In the genomic region with DNA sequence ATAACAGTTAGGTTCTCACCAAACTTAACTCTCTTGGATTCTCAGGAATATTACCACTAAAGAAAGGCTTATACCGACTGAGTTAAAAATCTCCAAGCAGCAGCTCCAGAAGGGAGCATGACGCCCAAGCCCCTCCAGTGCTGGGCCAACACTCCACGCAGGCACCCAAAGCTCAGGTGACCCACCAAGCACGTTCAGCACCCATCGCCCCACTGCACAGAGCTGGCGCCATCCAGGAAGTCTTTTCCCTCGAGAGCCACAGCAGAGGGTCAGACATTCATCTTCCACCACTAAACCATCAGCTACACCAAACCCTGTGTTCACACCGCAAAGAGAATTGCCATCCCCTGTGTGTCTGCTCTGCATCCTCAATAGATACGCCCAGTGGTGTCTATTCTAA, we compare ENCODE assay signal across 16 cellular contexts.
"Had no signal": no experiment of that assay in that cellular context is flagged by ENCODE, and none has a peak within 500 bp of the region (broad histone marks: within the 10 kb centered on the region; RNA-seq: fewer than 3 reads in every experiment).

No MANE protein-coding gene starts in this region.

- H3K36me3 Mint-ChIP-seq: naive thymus-derived CD8-positive, alpha-beta T cell had no signal

- H3K4me3 ChIP-seq: esophagus squamous epithelium, hepatocyte, ovary, right atrium auricular region, sigmoid colon, skin epidermis, testis, tibial nerve had no signal

- DNase-seq: esophagus squamous epithelium; foreskin fibroblast; left colon; mesendoderm; naive thymus-derived CD8-positive, alpha-beta T cell; ovary; sigmoid colon; stimulated activated CD4-positive, alpha-beta T cell treated with anti-CD3 and anti-CD28 coated beads, Interleukin-12 subunit alpha, Interleukin-12 subunit beta, amount 100 ng/mL, for 4 hours; stimulated activated naive CD4-positive, alpha-beta T cell treated with Interleukin-2 at 50 U/mL for 16 hours; testis had no signal

- ATAC-seq: naive thymus-derived CD8-positive, alpha-beta T cell had no signal

- H3K36me3 ChIP-seq: esophagus squamous epithelium, ovary, right atrium auricular region, sigmoid colon, tibial nerve had no signal

- H3K4me1 ChIP-seq: esophagus squamous epithelium, right atrium auricular region, sigmoid colon, testis, tibial nerve had no signal

- H3K27ac ChIP-seq: esophagus squamous epithelium, hepatocyte, ovary, right atrium auricular region, sigmoid colon, skin epidermis, testis, tibial nerve had no signal

- H3K4me1 Mint-ChIP-seq: central memory CD8-positive, alpha-beta T cell had no signal

- H3K9me3 Mint-ChIP-seq: central memory CD8-positive, alpha-beta T cell; dendritic cell treated with granulocyte-macrophage colony-stimulating factor and Interleukin-4, amounts not matched to agents 40 ng/mL and 50 ng/mL, for 4 days had no signal

- H3K4me3 Mint-ChIP-seq: central memory CD8-positive, alpha-beta T cell; dendritic cell treated with granulocyte-macrophage colony-stimulating factor and Interleukin-4, amounts not matched to agents 40 ng/mL and 50 ng/mL, for 4 days; naive thymus-derived CD8-positive, alpha-beta T cell had no signal

- H3K27me3 ChIP-seq: ovary, right atrium auricular region, testis had no signal

- H3K27ac Mint-ChIP-seq: dendritic cell treated with granulocyte-macrophage colony-stimulating factor and Interleukin-4, amounts not matched to agents 40 ng/mL and 50 ng/mL, for 4 days; naive thymus-derived CD8-positive, alpha-beta T cell had no signal

- H3K9me3 ChIP-seq: esophagus squamous epithelium, ovary, right atrium auricular region, sigmoid colon, testis, tibial nerve had no signal
